ENCODE assay signal across 8 cellular contexts in genomic region chr1:23567996-23568607, GRCh38. TPM values are rescaled to one million over a fixed set of nuclear protein-coding genes. Genes with fewer than 3 reads are reported as not detected.
DNase-seq lines count a peak whose midpoint lies in the region; ATAC-seq and TF ChIP-seq lines count a peak whose summit lies in the region.

No MANE protein-coding gene starts in this region.

- peak overlapping the region; percentile 5 for H3K27ac Mint-ChIP-seq in CD4-positive, alpha-beta T cell

- H3K9me3 ChIP-seq in CD4-positive, alpha-beta T cell (ENCODE audit: control insufficient read depth, low read length): no peaks in the 10 kb centered on the region
- H3K9me3 ChIP-seq in SK-N-SH (no peaks in the 10 kb centered on the region), gastroesophageal sphincter (no peaks in the 10 kb centered on the region), osteoblast (ENCODE audit: low read depth, low read length) (no peaks in the 10 kb centered on the region)

- H3K9me3 Mint-ChIP-seq in CD4-positive, alpha-beta T cell: no peaks in the 10 kb centered on the region

- H3K27me3 ChIP-seq in CD4-positive, alpha-beta T cell (ENCODE audit: control insufficient read depth, insufficient read depth, low read length): peaks cover 8% of the 10 kb centered on the region
- no peaks in the 10 kb centered on the region for H3K27me3 ChIP-seq in SK-N-SH (ENCODE audit: insufficient read depth)
- H3K27me3 ChIP-seq in gastroesophageal sphincter: no peaks in the 10 kb centered on the region
- H3K27me3 ChIP-seq in osteoblast (ENCODE audit: insufficient read depth, low read length): no peaks in the 10 kb centered on the region

- H3K79me2 ChIP-seq in SK-N-SH (ENCODE audit: insufficient read depth): no peaks in the 10 kb centered on the region
- no peaks in the 10 kb centered on the region for H3K79me2 ChIP-seq in osteoblast (ENCODE audit: insufficient read depth, low read length)

- H3K36me3 ChIP-seq in SK-N-SH (replicated peaks in 1 of 2; ENCODE audit: control insufficient read depth in 1 of 2, insufficient read depth in 2 of 2, low read length in 1 of 2) (no peaks in the 10 kb centered on the region), gastroesophageal sphincter (no peaks in the 10 kb centered on the region), osteoblast (ENCODE audit: insufficient read depth, low read length) (no peaks in the 10 kb centered on the region)

- H4K20me1 ChIP-seq in SK-N-SH (ENCODE audit: insufficient read depth) (no peaks in the 10 kb centered on the region), osteoblast (ENCODE audit: insufficient read depth, low read length) (no peaks in the 10 kb centered on the region)

- TF ChIP-seq POLR2A in gastroesophageal sphincter (IDR thresholded peaks at IDR 0.05): peak in 1 of 2 donors; percentile 10

- H3K27ac ChIP-seq in CD4-positive, alpha-beta T cell (ENCODE audit: low read depth, low read length): no peak overlapping the region
- H3K27ac ChIP-seq in SK-N-SH (ENCODE audit: low read depth in 2 of 2, low read length in 1 of 2) (peak overlapping the region; percentile 57 to 79), gastroesophageal sphincter (peak overlapping the region; percentile 64 to 98 (median 88)), osteoblast (ENCODE audit: low read depth, low read length) (peak overlapping the region; percentile 56)

- ATAC-seq in CD4-positive, alpha-beta T cell (ENCODE audit: poor library complexity): no peak
- peak; percentile 34 for ATAC-seq in gastroesophageal sphincter
- no peak for ATAC-seq in HG02973 (IDR thresholded peaks at IDR 0.05; ENCODE audit: unreplicated experiment)

- TF ChIP-seq EP300 in SK-N-SH (IDR thresholded peaks at IDR 0.05; ENCODE audit: borderline replicate concordance in 1 of 2, low read depth in 1 of 2, low read length in 1 of 2) (no peak), gastroesophageal sphincter (IDR thresholded peaks at IDR 0.05) (no peak)

- H3K36me3 Mint-ChIP-seq in CD4-positive, alpha-beta T cell (ENCODE audit: low read depth): no peaks in the 10 kb centered on the region

- 22% methylated on average over 20 of the region's 66 CpGs for WGBS in SK-N-SH (ENCODE audit: low lambda C conversion rate)
- 3% methylated on average over 7 to 9 of the region's 66 CpGs for WGBS in gastroesophageal sphincter (ENCODE audit: low coverage in 1 of 2), 2 donors

- peaks cover 21% of the 10 kb centered on the region for H3F3A ChIP-seq in SK-N-SH (replicated peaks; ENCODE audit: insufficient read depth)

- H3K9me2 ChIP-seq in SK-N-SH: no peaks in the 10 kb centered on the region

- intact Hi-C loops in CD4-positive, alpha-beta T cell (cut with DNase I, micrococcal nuclease): no loop called here

- peaks cover 11% of the 10 kb centered on the region for H3K27me3 Mint-ChIP-seq in CD4-positive, alpha-beta T cell

- CTCF ChIA-PET in CD4-positive, alpha-beta T cell (lab: Charles Lee): interaction anchor here (0.7 to 2.0 kb wide), 4 partner anchors 9 to 71 kb away, joined by 3 to 4 read pairs (median 4); no protein-coding TSS in a partner anchor
- CTCF ChIA-PET in SK-N-SH (lab: Yijun Ruan, JAX): interaction anchor here (0.6 to 6.8 kb wide), 4 partner anchors 18 to 70 kb away, joined by 3 to 41 read pairs (median 4); no protein-coding TSS in a partner anchor

- peak overlapping the region; percentile 49 to 51; a peak in 3 of 4 replicates for H3K4me3 ChIP-seq in SK-N-SH (ENCODE audit: low read depth in 2 of 2, low read length in 1 of 2)
- H3K4me3 ChIP-seq in gastroesophageal sphincter: peak overlapping the region; percentile 51 to 68
- peak overlapping the region; percentile 76 for H3K4me3 ChIP-seq in osteoblast (ENCODE audit: insufficient read depth, low read length)

- H3K4me2 ChIP-seq in SK-N-SH (peak overlapping the region; percentile 67), osteoblast (ENCODE audit: insufficient read depth, low read length) (peak overlapping the region; percentile 82)

- TF ChIP-seq CTCF in CD4-positive, alpha-beta T cell (IDR thresholded peaks at IDR 0.05): no peak
- TF ChIP-seq CTCF in SK-N-SH (IDR thresholded peaks at IDR 0.05) (no peak), gastroesophageal sphincter (IDR thresholded peaks at IDR 0.05) (no peak), osteoblast (IDR thresholded peaks at IDR 0.05; ENCODE audit: extremely low read depth, low read depth, low read length) (no peak)

- POLR2A ChIA-PET in CD4-positive, alpha-beta T cell (lab: Charles Lee): interaction anchor here (1.0 to 3.6 kb wide), 7 partner anchors 9 to 52 kb away, joined by 3 to 16 read pairs (median 7); partner anchors contain the start of gene ID3
- POLR2A ChIA-PET in SK-N-SH (lab: Yijun Ruan, JAX): interaction anchor here (1.1 to 2.0 kb wide), 4 partner anchors 9 to 30 kb away, joined by 4 to 13 read pairs (median 7); partner anchors contain the start of gene ID3

- peaks cover 15 to 31% of the 10 kb centered on the region in 2 experiments for H3K4me1 ChIP-seq in SK-N-SH (ENCODE audit: control insufficient read depth in 1 of 2, insufficient read depth in 2 of 2, low read depth in 1 of 2, low read length in 1 of 2)
- peaks cover 0 to 63% (median 31%) of the 10 kb centered on the region in 3 donors for H3K4me1 ChIP-seq in gastroesophageal sphincter
- H3K4me1 ChIP-seq in osteoblast (ENCODE audit: insufficient read depth, low read length): peaks cover 18% of the 10 kb centered on the region

- DNase-seq in CD4-positive, alpha-beta T cell: no peak
- peak; percentile 77 for DNase-seq in SK-N-SH
- DNase-seq in osteoblast (ENCODE audit: insufficient read length, low spot score, missing footprints): peak; percentile 90
- no peak for DNase-seq in iPS-NIHi11 (ENCODE audit: low spot score)
- DNase-seq in CD1c-positive myeloid dendritic cell (ENCODE audit: extremely low spot score): no peak
- DNase-seq in cortex of kidney (lab: John Stamatoyannopoulos, UW): no peak

- H3K4me1 Mint-ChIP-seq in CD4-positive, alpha-beta T cell (ENCODE audit: low read depth): peaks cover 26% of the 10 kb centered on the region

- H2AFZ ChIP-seq in SK-N-SH (ENCODE audit: low read depth) (peak overlapping the region; percentile 97), osteoblast (ENCODE audit: low read length) (peak overlapping the region; percentile 88)

- H3K9ac ChIP-seq in SK-N-SH: peak overlapping the region; percentile 70; the same call in 1 of the 2 replicates

- TF ChIP-seq RAD21 in SK-N-SH (IDR thresholded peaks at IDR 0.05; ENCODE audit: low read length): no peak

- H3K4me3 Mint-ChIP-seq in CD4-positive, alpha-beta T cell: peak overlapping the region; percentile 90

TF ChIP-seq in SK-N-SH, 30 proteins besides CTCF, POLR2A, EP300 and RAD21 (continues in another document):
- TF ChIP-seq, protein P1, sequence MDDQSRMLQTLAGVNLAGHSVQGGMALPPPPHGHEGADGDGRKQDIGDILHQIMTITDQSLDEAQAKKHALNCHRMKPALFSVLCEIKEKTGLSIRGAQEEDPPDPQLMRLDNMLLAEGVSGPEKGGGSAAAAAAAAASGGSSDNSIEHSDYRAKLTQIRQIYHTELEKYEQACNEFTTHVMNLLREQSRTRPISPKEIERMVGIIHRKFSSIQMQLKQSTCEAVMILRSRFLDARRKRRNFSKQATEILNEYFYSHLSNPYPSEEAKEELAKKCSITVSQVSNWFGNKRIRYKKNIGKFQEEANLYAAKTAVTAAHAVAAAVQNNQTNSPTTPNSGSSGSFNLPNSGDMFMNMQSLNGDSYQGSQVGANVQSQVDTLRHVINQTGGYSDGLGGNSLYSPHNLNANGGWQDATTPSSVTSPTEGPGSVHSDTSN (IDR thresholded peaks at IDR 0.05): no peak
- TF ChIP-seq SMC3 (IDR thresholded peaks at IDR 0.05; ENCODE audit: low read depth, low read length) (no peak), GATA2 (CRISPR knock-in tag; IDR thresholded peaks at IDR 0.05) (no peak), RXRA (IDR thresholded peaks at IDR 0.05; ENCODE audit: borderline replicate concordance, low read depth) (no peak), RFX5 (IDR thresholded peaks at IDR 0.05; ENCODE audit: low read length) (no peak), TEAD4 (IDR thresholded peaks at IDR 0.05; ENCODE audit: borderline replicate concordance, insufficient read depth) (no peak), RCOR1 (IDR thresholded peaks at IDR 0.05; ENCODE audit: low read length) (no peak), GABPA (IDR thresholded peaks at IDR 0.05; ENCODE audit: low read depth) (no peak), FOXM1 (IDR thresholded peaks at IDR 0.05; ENCODE audit: low read depth) (no peak), MEF2A (IDR thresholded peaks at IDR 0.05; ENCODE audit: borderline replicate concordance, low read depth) (no peak), TCF12 (IDR thresholded peaks at IDR 0.05) (no peak), FOSL2 (IDR thresholded peaks at IDR 0.05; ENCODE audit: borderline replicate concordance, low read depth) (no peak), POLR2AphosphoS5 (IDR thresholded peaks at IDR 0.05; ENCODE audit: low read depth, low read length) (no peak), ELF1 (IDR thresholded peaks at IDR 0.05) (no peak), JUND (IDR thresholded peaks at IDR 0.05) (no peak), CHD2 (IDR thresholded peaks at IDR 0.05; ENCODE audit: low read length, partially characterized antibody) (no peak), NFIC (IDR thresholded peaks at IDR 0.05; ENCODE audit: borderline replicate concordance) (no peak)

RNA-seq across cellular contexts. Expression of gene ID3, which starts 8.8 kb away (rescaled TPM):
- 10 to 100 TPM; 89.8 to 90.4 TPM for total RNA-seq in CD4-positive, alpha-beta T cell
- 394 and 504 TPM in 2 replicates for polyA plus RNA-seq in SK-N-SH (2012; rRNA removed)
- polyA plus RNA-seq in SK-N-SH (2012; cell fraction: cytosol; rRNA removed): 247 and 268 TPM in 2 replicates
- polyA plus RNA-seq in SK-N-SH (2012; cell fraction: nucleus; rRNA removed): 1,333 and 1,662 TPM in 2 replicates
- 100 to 1,000 TPM; 144 to 270 (median 221) TPM for total RNA-seq in gastroesophageal sphincter
- 177 and 240 TPM in 2 replicates for total RNA-seq in osteoblast

RNA-seq across cellular contexts. Expression of gene E2F2, which starts 37.1 kb away (rescaled TPM):
- total RNA-seq in CD4-positive, alpha-beta T cell: under 1 TPM; 0.50 to 0.69 TPM
- 0.43 and 0.44 TPM in 2 replicates for polyA plus RNA-seq in SK-N-SH (2012; rRNA removed)
- 0.30 and 0.47 TPM in 2 replicates for polyA plus RNA-seq in SK-N-SH (2012; cell fraction: cytosol; rRNA removed)
- 1.1 and 1.7 TPM in 2 replicates for polyA plus RNA-seq in SK-N-SH (2012; cell fraction: nucleus; rRNA removed)
- under 1 TPM in 2 of 4 donors, not detected in 2; 0.08 to 0.17 TPM for total RNA-seq in gastroesophageal sphincter
- total RNA-seq in osteoblast: under 0.01 and 0.29 TPM in 2 replicates

Comparison
In these comparisons a context has a peak if more than half of its experiments do, and no peak if none do; other contexts are left out.
1. DNase-seq: peak in SK-N-SH (single experiment) and osteoblast (single experiment); none in CD4-positive, alpha-beta T cell (0 of 10), iPS-NIHi11 (single experiment), CD1c-positive myeloid dendritic cell (single experiment) and cortex of kidney (single experiment).
2. Peak in every context shown above with its lines, with median percentiles within 50 percentile points of each other: H3K4me3 ChIP-seq.